Comparison of ENCODE assay signal across 8 cellular contexts in genomic region chr4:119300072-119300387, GRCh38. TPM values are rescaled to one million over a fixed set of nuclear protein-coding genes. Genes with fewer than 3 reads are reported as not detected.
DNase-seq lines count a peak whose midpoint lies in the region; ATAC-seq and TF ChIP-seq lines count a peak whose summit lies in the region.

No MANE protein-coding gene starts in this region.

- H3K27ac Mint-ChIP-seq in T-cell, result peak overlapping the region; percentile 96 to 97

- no peak for TF ChIP-seq CTCF in tibial nerve (IDR thresholded peaks at IDR 0.05)

- peaks cover 16% of the 10 kb centered on the region for H3K36me3 Mint-ChIP-seq in T-cell

- peak in 23 of 34 experiments; percentile 2 to 41 (median 22) for DNase-seq in T-cell
- DNase-seq in tibial nerve (ENCODE audit: low spot score in 2 of 2), result peak in 1 of 2 donors; percentile 56
- DNase-seq in NCI-H446 treated with DMSO at 0.1 percent for 48 hours (lab: John Stamatoyannopoulos, UW), result no peak
- DNase-seq in ecto neural progenitor cell (ENCODE audit: low spot score), result no peak

- H3K9ac ChIP-seq in endocrine pancreas (ENCODE audit: control insufficient read depth, insufficient read depth, low read length), result peak overlapping the region; percentile 70
- peak overlapping the region; percentile 85 for H3K9ac ChIP-seq in muscle layer of colon (ENCODE audit: low read length)

- no peak for TF ChIP-seq EP300 in tibial nerve (IDR thresholded peaks at IDR 0.05)

- CTCF ChIA-PET in T-cell (lab: Charles Lee), result interaction anchor here (0.6 to 1.7 kb wide), 14 partner anchors 9 to 529 kb away, joined by 3 to 7 read pairs (median 3); no protein-coding TSS in a partner anchor

- POLR2A ChIA-PET in T-cell (lab: Charles Lee), result interaction anchor here (0.7 to 1.7 kb wide), 6 partner anchors 9 to 615 kb away, joined by 4 to 10 read pairs (median 6); partner anchors contain the start of genes METTL14 (in 1 of the 2) and USP53 (in 1 of the 2)

- no peak for TF ChIP-seq POLR2A in tibial nerve (IDR thresholded peaks at IDR 0.05)

- H3K27me3 Mint-ChIP-seq in T-cell, result peaks cover 0 to 6% of the 10 kb centered on the region in 2 donors

- no peaks in the 10 kb centered on the region for H3K9me3 Mint-ChIP-seq in T-cell

- H3K4me1 ChIP-seq in endocrine pancreas (ENCODE audit: control insufficient read depth, insufficient read depth, low read length) (peaks cover 10% of the 10 kb centered on the region), muscle layer of colon (ENCODE audit: insufficient read depth, low read length) (peaks cover 15% of the 10 kb centered on the region), tibial nerve (peaks cover 0 to 49% (median 18%) of the 10 kb centered on the region in 4 donors)

- ATAC-seq in GM18508 (IDR thresholded peaks at IDR 0.05; ENCODE audit: insufficient read depth, unreplicated experiment) (peak; percentile 2), HG02870 (IDR thresholded peaks at IDR 0.05; ENCODE audit: unreplicated experiment) (peak; percentile 17), T-cell (replicated peaks in 1 of 4) (peak in 3 of 4 experiments; percentile 11 to 26 (median 25))

- H3K9me3 ChIP-seq in endocrine pancreas (ENCODE audit: control insufficient read depth, low read length), result no peaks in the 10 kb centered on the region
- H3K9me3 ChIP-seq in muscle layer of colon (ENCODE audit: low read length), result no peaks in the 10 kb centered on the region
- no peaks in the 10 kb centered on the region for H3K9me3 ChIP-seq in tibial nerve

- H3K27me3 ChIP-seq in endocrine pancreas (ENCODE audit: control insufficient read depth, insufficient read depth, low read length) (no peaks in the 10 kb centered on the region), muscle layer of colon (ENCODE audit: control insufficient read depth in 1 of 2, insufficient read depth in 2 of 2, low read length in 2 of 2) (no peaks in the 10 kb centered on the region), tibial nerve (no peaks in the 10 kb centered on the region)

- 0 to 1% methylated on average over 9 of the region's 9 CpGs for WGBS in tibial nerve, 2 donors

- H3K4me1 Mint-ChIP-seq in T-cell, result peaks cover 29 to 45% (median 38%) of the 10 kb centered on the region in 3 donors

- peak overlapping the region; percentile 93 to 99 (median 98) for H3K4me3 Mint-ChIP-seq in T-cell

- H3K4me3 ChIP-seq in endocrine pancreas (ENCODE audit: control insufficient read depth, insufficient read depth, low read length), result peak overlapping the region; percentile 88
- H3K4me3 ChIP-seq in muscle layer of colon (ENCODE audit: low read depth in 1 of 2, low read length in 2 of 2), result peak overlapping the region; percentile 63 to 99
- H3K4me3 ChIP-seq in tibial nerve, result peak overlapping the region; percentile 59 to 86 (median 63)

- H3K27ac ChIP-seq in muscle layer of colon (ENCODE audit: low read depth, low read length), result peak overlapping the region; percentile 94
- peak overlapping the region; percentile 84 to 96 (median 94) for H3K27ac ChIP-seq in tibial nerve

- H3K36me3 ChIP-seq in endocrine pancreas (ENCODE audit: control insufficient read depth, insufficient read depth, low read length) (no peaks in the 10 kb centered on the region), muscle layer of colon (ENCODE audit: insufficient read depth, low read length) (peaks cover 17% of the 10 kb centered on the region), tibial nerve (peaks cover 0 to 29% (median 7%) of the 10 kb centered on the region in 3 donors)

RNA-seq across cellular contexts. Expression of gene FABP2, which starts 21.9 kb away (rescaled TPM):
- total RNA-seq in T-cell, result not detected
- not detected for total RNA-seq in tibial nerve

Comparison
In these comparisons a context has a peak if more than half of its experiments do, and no peak if none do; other contexts are left out.
1. DNase-seq: peak in T-cell (23 of 34); none in NCI-H446 treated with DMSO at 0.1 percent for 48 hours (single experiment) and ecto neural progenitor cell (single experiment).
2. Peak in every context shown above with its lines, with median percentiles within 50 percentile points of each other: ATAC-seq and H3K4me3 ChIP-seq.